In genomic region chr12:29223936-29224921, GRCh38 we compare ENCODE assay signal across 15 cellular contexts.
DNase-seq lines count a peak whose midpoint lies in the region; ATAC-seq and TF ChIP-seq lines count a peak whose summit lies in the region.
"Had no signal": no experiment of that assay in that cellular context is flagged by ENCODE, and none has a peak within 500 bp of the region (broad histone marks: within the 10 kb centered on the region; RNA-seq: fewer than 3 reads in every experiment).

No MANE protein-coding gene starts in this region.

- no peaks in the 10 kb centered on the region for H4K20me1 ChIP-seq in GM23248 (ENCODE audit: insufficient read depth)

- TF ChIP-seq POLR2A in gastroesophageal sphincter (IDR thresholded peaks at IDR 0.05), result no peak

- WGBS in GM23248 (ENCODE audit: low coverage in 1 of 2, low lambda C conversion rate in 2 of 2, missing lambda C conversion rate in 2 of 2), 2 experiments, result 62% methylated on average over 6 of the region's 6 CpGs
- WGBS in gastroesophageal sphincter (ENCODE audit: low coverage in 1 of 2), 2 donors, result 82 to 83% methylated on average over 5 to 6 of the region's 6 CpGs

- H3K4me2 ChIP-seq in GM23248 (ENCODE audit: unreplicated experiment) (no peak overlapping the region), skeletal muscle satellite cell (ENCODE audit: low read length) (peak overlapping the region; percentile 9)

- H3K4me1 ChIP-seq in GM23248 (ENCODE audit: insufficient read depth) (peaks cover 10% of the 10 kb centered on the region), skeletal muscle satellite cell (ENCODE audit: control insufficient read depth, insufficient read depth, low read length) (peaks cover 25% of the 10 kb centered on the region), gastroesophageal sphincter (no peaks in the 10 kb centered on the region)
- H3K4me1 ChIP-seq: HAP-1 had no signal

- no peak overlapping the region for H3K9ac ChIP-seq in GM23248
- no peak overlapping the region for H3K9ac ChIP-seq in skeletal muscle satellite cell (ENCODE audit: low read depth, low read length)

- no peaks in the 10 kb centered on the region for H3K79me2 ChIP-seq in GM23248 (ENCODE audit: insufficient read depth)

- CTCF ChIA-PET in RWPE1 (lab: Yijun Ruan, JAX), result no interaction called here

- TF ChIP-seq CTCF in RWPE1 (conservative IDR thresholded peaks at IDR 0.05; ENCODE audit: low read depth) (no peak), gastroesophageal sphincter (IDR thresholded peaks at IDR 0.05) (no peak)

- H3K36me3 ChIP-seq in GM23248 (ENCODE audit: low read depth) (no peaks in the 10 kb centered on the region), skeletal muscle satellite cell (ENCODE audit: insufficient read depth, low read length) (no peaks in the 10 kb centered on the region), gastroesophageal sphincter (no peaks in the 10 kb centered on the region)
- H3K36me3 ChIP-seq: HAP-1 had no signal

- H3K9me2 ChIP-seq in GM23248 (ENCODE audit: insufficient read depth), result no peaks in the 10 kb centered on the region

- POLR2A ChIA-PET in RWPE1 (lab: Yijun Ruan, JAX; ENCODE audit: low non-redundant PET), result no interaction called here

- DNase-seq in GM23248 (peak; percentile 11), RWPE1 (ENCODE audit: low spot score) (peak; percentile 3), dedifferentiated amniotic fluid mesenchymal stem cell (ENCODE audit: extremely low spot score) (peak; percentile 19), NCI-H2081 treated with DMSO at 0.1 percent for 48 hours (lab: John Stamatoyannopoulos, UW) (no peak)
- DNase-seq in stimulated activated CD4-positive, alpha-beta T cell treated with anti-CD3 and anti-CD28 coated beads, Interleukin-1b, Interleukin-23, amount 100 ng/mL, for 48 hours, result no peak
- DNase-seq: COR-L47, DMS53, KG1, NCI-H1092, NCI-H510A treated with DMSO at 0.1 percent for 48 hours, Right ventricle myocardium superior had no signal

- no peaks in the 10 kb centered on the region for H3K27me3 ChIP-seq in GM23248 (replicated peaks; ENCODE audit: insufficient read depth)
- no peaks in the 10 kb centered on the region for H3K27me3 ChIP-seq in skeletal muscle satellite cell (ENCODE audit: control insufficient read depth, insufficient read depth, low read length)
- no peaks in the 10 kb centered on the region for H3K27me3 ChIP-seq in gastroesophageal sphincter

- H3K9me3 ChIP-seq in GM23248 (ENCODE audit: low read depth) (no peaks in the 10 kb centered on the region), skeletal muscle satellite cell (replicated peaks; ENCODE audit: low read length) (no peaks in the 10 kb centered on the region), gastroesophageal sphincter (no peaks in the 10 kb centered on the region)
- H3K9me3 ChIP-seq: HAP-1 had no signal

- no peak for TF ChIP-seq EP300 in gastroesophageal sphincter (IDR thresholded peaks at IDR 0.05)

- ATAC-seq in gastroesophageal sphincter, result no peak
- ATAC-seq: Panc1 had no signal

- H3K4me3 ChIP-seq in GM23248 (no peak overlapping the region), skeletal muscle satellite cell (ENCODE audit: low read length) (no peak overlapping the region), gastroesophageal sphincter (no peak overlapping the region)
- H3K4me3 ChIP-seq: HAP-1 had no signal

- no peak overlapping the region for H3K27ac ChIP-seq in GM23248
- H3K27ac ChIP-seq in RWPE1, result no peak overlapping the region
- H3K27ac ChIP-seq in gastroesophageal sphincter, result no peak overlapping the region

- no peak overlapping the region for H2AFZ ChIP-seq in GM23248

- H3F3A ChIP-seq in GM23248 (ENCODE audit: insufficient read depth), result no peaks in the 10 kb centered on the region

- in situ Hi-C loops in GM23248 (cut with MboI), result no loop called here

Comparison
In these comparisons a context has a peak if more than half of its experiments do, and no peak if none do; other contexts are left out.
1. DNase-seq: peak in GM23248 (single experiment), RWPE1 (single experiment) and dedifferentiated amniotic fluid mesenchymal stem cell (single experiment); none in NCI-H2081 treated with DMSO at 0.1 percent for 48 hours (single experiment) and stimulated activated CD4-positive, alpha-beta T cell treated with anti-CD3 and anti-CD28 coated beads, Interleukin-1b, Interleukin-23, amount 100 ng/mL, for 48 hours (single experiment).